Comparison of ENCODE assay signal across 8 cellular contexts in genomic region chr10:66180651-66181318, GRCh38.
DNase-seq lines count a peak whose midpoint lies in the region; TF ChIP-seq lines count a peak whose summit lies in the region.

No MANE protein-coding gene starts in this region.

- peak overlapping the region; percentile 69 for H2AFZ ChIP-seq in GM23248

- H3K27me3 Mint-ChIP-seq in endothelial cell (ENCODE audit: unreplicated experiment) (no peaks in the 10 kb centered on the region), mesothelial cell of epicardium (ENCODE audit: low read depth) (no peaks in the 10 kb centered on the region)

- in situ Hi-C loops in GM23248 (cut with MboI) = no loop called here

- H3K9me3 ChIP-seq in GM23248 (ENCODE audit: low read depth) = no peaks in the 10 kb centered on the region

- H3F3A ChIP-seq in GM23248 (ENCODE audit: insufficient read depth) = no peaks in the 10 kb centered on the region

- WGBS in GM23248 (ENCODE audit: low coverage in 1 of 2, low lambda C conversion rate in 2 of 2, missing lambda C conversion rate in 2 of 2), 2 experiments = 33 to 35% methylated on average over 4 of the region's 4 CpGs

- no peaks in the 10 kb centered on the region for H3K27me3 ChIP-seq in GM23248 (replicated peaks; ENCODE audit: insufficient read depth)

- H3K4me1 ChIP-seq in GM23248 (ENCODE audit: insufficient read depth) = no peaks in the 10 kb centered on the region

- no peak overlapping the region for H3K4me2 ChIP-seq in GM23248 (ENCODE audit: unreplicated experiment)

- no peak overlapping the region for H3K4me3 Mint-ChIP-seq in endothelial cell (ENCODE audit: unreplicated experiment)
- no peak overlapping the region for H3K4me3 Mint-ChIP-seq in mesothelial cell of epicardium

- peak; percentile 2 to 19 for DNase-seq in stimulated activated CD4-positive, alpha-beta T cell treated with anti-CD3 and anti-CD28 coated beads, Interleukin-2, amount 100 ng/mL, for 48 hours
- DNase-seq in stimulated activated CD4-positive, alpha-beta T cell treated with anti-CD3 and anti-CD28 coated beads, Interleukin-4, amount 100 ng/mL, for 1 hour = no peak
- DNase-seq in GM23248 (peak; percentile 64), HuH-7 (ENCODE audit: low spot score) (peak; percentile 9), RPMI8226 (peak; percentile 55), endothelial cell (ENCODE audit: low spot score) (peak; percentile 46), mesothelial cell of epicardium (ENCODE audit: low spot score in 2 of 2, unreplicated experiment in 2 of 2) (no peak)
- DNase-seq in activated CD8-positive, alpha-beta memory T cell treated with anti-CD3 and anti-CD28 coated beads for 24 hours = no peak

- no peaks in the 10 kb centered on the region for H4K20me1 ChIP-seq in GM23248 (ENCODE audit: insufficient read depth)

- no peak overlapping the region for H3K27ac ChIP-seq in GM23248

- TF ChIP-seq CTCF in endothelial cell (IDR thresholded peaks at IDR 0.05; ENCODE audit: unreplicated experiment) (peak; percentile 96), mesothelial cell of epicardium (IDR thresholded peaks at IDR 0.05; ENCODE audit: unreplicated experiment) (peak; percentile 96)

- H3K4me1 Mint-ChIP-seq in endothelial cell (ENCODE audit: unreplicated experiment) (no peaks in the 10 kb centered on the region), mesothelial cell of epicardium (peaks cover 7% of the 10 kb centered on the region)

- H3K9me3 Mint-ChIP-seq in endothelial cell (ENCODE audit: unreplicated experiment) (no peaks in the 10 kb centered on the region), mesothelial cell of epicardium (peaks cover 6% of the 10 kb centered on the region)

- H3K36me3 ChIP-seq in GM23248 (ENCODE audit: low read depth) = no peaks in the 10 kb centered on the region

- no peaks in the 10 kb centered on the region for H3K36me3 Mint-ChIP-seq in endothelial cell (ENCODE audit: low read depth, unreplicated experiment)
- no peaks in the 10 kb centered on the region for H3K36me3 Mint-ChIP-seq in mesothelial cell of epicardium

- H3K9me2 ChIP-seq in GM23248 (ENCODE audit: insufficient read depth) = no peaks in the 10 kb centered on the region

- H3K79me2 ChIP-seq in GM23248 (ENCODE audit: insufficient read depth) = no peaks in the 10 kb centered on the region

- H3K27ac Mint-ChIP-seq in endothelial cell (ENCODE audit: unreplicated experiment) (no peak overlapping the region), mesothelial cell of epicardium (peak overlapping the region; percentile 65)

- H3K9ac ChIP-seq in GM23248 = no peak overlapping the region

- H3K4me3 ChIP-seq in GM23248 = no peak overlapping the region

Comparison
In these comparisons a context has a peak if more than half of its experiments do, and no peak if none do; other contexts are left out.
1. DNase-seq: peak in stimulated activated CD4-positive, alpha-beta T cell treated with anti-CD3 and anti-CD28 coated beads, Interleukin-2, amount 100 ng/mL, for 48 hours (2 of 2), GM23248 (single experiment), HuH-7 (single experiment), RPMI8226 (single experiment) and endothelial cell (single experiment); none in stimulated activated CD4-positive, alpha-beta T cell treated with anti-CD3 and anti-CD28 coated beads, Interleukin-4, amount 100 ng/mL, for 1 hour (single experiment), mesothelial cell of epicardium (0 of 2) and activated CD8-positive, alpha-beta memory T cell treated with anti-CD3 and anti-CD28 coated beads for 24 hours (single experiment).